20 cellular contexts compared by ENCODE assay signal in the genomic region with DNA sequence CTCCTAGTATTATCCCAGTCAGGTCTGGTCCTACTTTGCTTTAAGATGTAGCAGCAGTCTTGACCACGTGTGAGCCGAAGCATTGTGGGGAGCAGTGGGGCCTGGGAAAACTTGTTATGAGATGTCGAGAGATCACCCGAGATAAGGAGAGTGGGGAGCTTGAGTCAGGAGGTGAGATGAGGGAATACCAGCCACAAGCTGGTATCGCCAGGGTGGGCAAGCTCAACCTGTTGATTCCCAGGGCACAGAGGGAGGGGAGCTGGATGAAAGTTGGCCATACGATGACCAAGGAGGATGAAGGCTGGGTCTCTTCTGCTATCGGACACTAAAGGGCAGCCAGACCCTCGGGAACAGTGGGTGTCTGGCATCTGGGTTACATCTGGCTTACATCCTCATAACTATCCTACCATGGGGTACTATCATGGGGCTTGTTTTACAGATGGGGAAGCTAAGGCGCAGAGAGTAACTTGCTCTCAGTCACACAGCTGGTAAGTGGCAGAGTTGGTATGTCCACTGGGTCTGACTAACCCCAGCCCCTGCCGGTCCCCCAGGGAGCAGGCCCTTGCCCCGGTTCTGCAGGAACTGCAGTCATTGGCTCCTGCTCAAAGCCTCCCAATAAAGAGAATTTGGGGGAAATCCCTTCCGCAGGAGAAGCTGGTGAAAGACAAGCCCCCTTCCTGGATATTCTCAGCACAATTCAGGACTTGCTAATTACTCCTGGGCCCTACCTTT. TPM values are rescaled to one million over a fixed set of nuclear protein-coding genes. Genes with fewer than 3 reads are reported as not detected.
A peak's percentile ranks its signal among the peaks of the same experiment; 100 is the strongest.
DNase-seq lines count a peak whose midpoint lies in the region; ATAC-seq and TF ChIP-seq lines count a peak whose summit lies in the region.
"Had no signal": no experiment of that assay in that cellular context is flagged by ENCODE, and none has a peak within 500 bp of the region (broad histone marks: within the 10 kb centered on the region; RNA-seq: fewer than 3 reads in every experiment).

No MANE protein-coding gene starts in this region.

- no peak overlapping the region for H3K27ac ChIP-seq in left lung
- H3K27ac ChIP-seq: brain microvascular endothelial cell, colonic mucosa, heart left ventricle, pancreas, thoracic aorta had no signal

- ATAC-seq in GM21786 (IDR thresholded peaks at IDR 0.05; ENCODE audit: unreplicated experiment) = no peak
- ATAC-seq in left lung = no peak

- peak; percentile 14 for TF ChIP-seq CTCF in GM13977 (IDR thresholded peaks at IDR 0.05; ENCODE audit: extremely low read depth, insufficient read depth, missing control alignments)
- no peak for TF ChIP-seq CTCF in Loucy (conservative IDR thresholded peaks at IDR 0.05; ENCODE audit: low read length)
- TF ChIP-seq CTCF in left lung (IDR thresholded peaks at IDR 0.05) = no peak

- H3K9me2 ChIP-seq in Loucy (replicated peaks; ENCODE audit: low read depth, low read length) = no peaks in the 10 kb centered on the region

- no peaks in the 10 kb centered on the region for H3K79me2 ChIP-seq in Loucy (ENCODE audit: insufficient read depth, low read length)

- no peaks in the 10 kb centered on the region for H3K9me3 ChIP-seq in Loucy (ENCODE audit: insufficient read depth, low read depth, low read length)
- no peaks in the 10 kb centered on the region for H3K9me3 ChIP-seq in iPS-15b (ENCODE audit: control insufficient read depth, insufficient read depth, low read length)
- H3K9me3 ChIP-seq in left lung = no peaks in the 10 kb centered on the region
- H3K9me3 ChIP-seq: colonic mucosa, heart left ventricle, pancreas, thoracic aorta had no signal

- no peaks in the 10 kb centered on the region for H4K20me1 ChIP-seq in Loucy (ENCODE audit: insufficient read depth, low read length, poor library complexity, severe bottlenecking)

- H3K4me1 ChIP-seq in Loucy (ENCODE audit: insufficient read depth, low read length, poor library complexity, severe bottlenecking) (no peaks in the 10 kb centered on the region), iPS-15b (ENCODE audit: control insufficient read depth, insufficient read depth, low read length) (peaks cover 11% of the 10 kb centered on the region), left lung (peaks cover 0 to 10% of the 10 kb centered on the region in 2 donors)
- H3K4me1 ChIP-seq: colonic mucosa had no signal

- intact Hi-C loops in posterior vena cava (cut with DNase I) (loop anchor here (2.0 to 5.0 kb wide), 2 partner anchors 85 to 1753 kb away; no protein-coding TSS in a partner anchor), left lung (cut with DNase I) (loop anchor here (5.0 to 10.0 kb wide), 2 partner anchors 79 to 87 kb away; no protein-coding TSS in a partner anchor)

- no peaks in the 10 kb centered on the region for H3K27me3 ChIP-seq in Loucy (ENCODE audit: insufficient read depth, low read length, poor library complexity, severe bottlenecking)
- H3K27me3 ChIP-seq in iPS-15b (ENCODE audit: control insufficient read depth, insufficient read depth, low read length) = peaks cover 90% of the 10 kb centered on the region
- peaks cover 7 to 65% of the 10 kb centered on the region in 2 donors for H3K27me3 ChIP-seq in left lung
- H3K27me3 ChIP-seq: colonic mucosa had no signal

- in situ Hi-C loops in GM13977 (cut with MboI; ENCODE audit: low pct_unique_long_range_greater_than_20kb, low sequenced_read_pairs, unreplicated experiment) = loop anchor here (10.0 kb wide), 1 partner anchor 369 kb away; a partner anchor contains a TSS

- DNase-seq in GM13977 (ENCODE audit: low spot score) = no peak
- DNase-seq in posterior vena cava (ENCODE audit: low spot score) = peak; percentile 40
- no peak for DNase-seq in GM03348 (ENCODE audit: low spot score)
- no peak for DNase-seq in NOMO-1 treated with dmso at 0.1 percent for 144 hours (lab: John Stamatoyannopoulos, UW; ENCODE audit: unreplicated experiment)
- DNase-seq in left lung = no peak
- DNase-seq: NCI-H524 treated with DMSO at 0.1 percent for 48 hours had no signal

- H3K9ac ChIP-seq in Loucy (ENCODE audit: low read depth, low read length, poor library complexity, severe bottlenecking) (no peak overlapping the region), iPS-15b (ENCODE audit: low read depth, low read length) (no peak overlapping the region)

- no peaks in the 10 kb centered on the region for H3F3A ChIP-seq in Loucy (ENCODE audit: low read depth)

- peak overlapping the region; percentile 31 for H3K4me2 ChIP-seq in Loucy (ENCODE audit: low read depth, low read length, poor library complexity, severe bottlenecking)

- H2AFZ ChIP-seq in Loucy (ENCODE audit: low read length) = peak overlapping the region; percentile 71

- H3K36me3 ChIP-seq in Loucy (ENCODE audit: insufficient read depth, low read length) = no peaks in the 10 kb centered on the region
- no peaks in the 10 kb centered on the region for H3K36me3 ChIP-seq in iPS-15b (ENCODE audit: control insufficient read depth, insufficient read depth, low read length)
- H3K36me3 ChIP-seq in left lung = no peaks in the 10 kb centered on the region
- H3K36me3 ChIP-seq: brain microvascular endothelial cell, colonic mucosa, heart left ventricle, pancreas, thoracic aorta had no signal

- H3K4me3 ChIP-seq in Loucy (ENCODE audit: low read length, poor library complexity, severe bottlenecking) (no peak overlapping the region), iPS-15b (ENCODE audit: low read depth, low read length) (peak overlapping the region; percentile 24), left lung (no peak overlapping the region)
- H3K4me3 ChIP-seq: colonic mucosa had no signal

RNA-seq across cellular contexts. Expression of a gene that starts 13.4 kb away (rescaled TPM):
- not detected for total RNA-seq in posterior vena cava
- total RNA-seq in left lung = under 1 TPM; 0.03 to 0.18 TPM
- total RNA-seq: activated T-helper 2 cell treated with anti-CD3 and anti-CD28 coated beads, Interferon-gamma antibody, Interleukin-2, Interleukin-4, amounts not matched to agents 10 μg/mL and 5 μg/mL and 100 μg/mL, durations not matched to agents 14 hours and 24 hours and 36 hours; CD8-positive, alpha-beta memory T cell; HT1080; lung microvascular endothelial cell; Right ventricle myocardium superior; thoracic aorta had no signal

RNA-seq across cellular contexts. Expression of a gene that starts 18.4 kb away (rescaled TPM):
- total RNA-seq in posterior vena cava (not detected), left lung (under 1 TPM in 1 of 2 donors, not detected in 1; 0.24 TPM)
- total RNA-seq: activated T-helper 2 cell treated with anti-CD3 and anti-CD28 coated beads, Interferon-gamma antibody, Interleukin-2, Interleukin-4, amounts not matched to agents 10 μg/mL and 5 μg/mL and 100 μg/mL, durations not matched to agents 14 hours and 24 hours and 36 hours; CD8-positive, alpha-beta memory T cell; colonic mucosa; HT1080; lung microvascular endothelial cell; pancreas; Right ventricle myocardium superior; T-cell; thoracic aorta had no signal
